ENCODE assay signal across 1 cellular context in the genomic region with DNA sequence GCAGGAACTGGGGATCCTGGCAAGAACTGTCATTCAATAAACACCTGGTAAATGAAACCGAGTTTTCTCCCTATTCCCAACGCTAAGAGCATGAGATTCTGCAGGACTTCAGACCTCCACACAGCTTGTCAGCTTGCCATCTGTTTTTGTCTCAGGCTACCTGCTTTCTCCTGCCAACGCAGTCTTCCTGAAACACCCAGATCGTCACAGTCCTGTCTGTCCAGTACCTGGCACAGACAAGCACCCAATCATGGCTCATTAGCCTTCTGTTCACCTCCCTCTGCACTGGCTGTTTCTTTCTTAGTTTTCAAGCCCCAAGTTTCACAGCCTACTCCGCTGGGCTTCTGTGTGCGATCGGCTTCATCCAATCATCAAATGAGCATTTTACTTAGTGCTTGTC.
TF ChIP-seq lines count a peak whose summit lies in the region.

No MANE protein-coding gene starts in this region.

TF ChIP-seq in HepG2, 621 proteins besides CTCF, POLR2A, EP300 and RAD21:
- no peak for TF ChIP-seq THAP11 (CRISPR knock-in tag; IDR thresholded peaks at IDR 0.05)
- no peak for TF ChIP-seq HINFP (CRISPR knock-in tag; IDR thresholded peaks at IDR 0.05; ENCODE audit: low read depth)
- TF ChIP-seq ZNF878 (CRISPR knock-in tag; IDR thresholded peaks at IDR 0.05): no peak
- no peak for TF ChIP-seq ZFP36L2 (CRISPR knock-in tag; IDR thresholded peaks at IDR 0.05)
- no peak for TF ChIP-seq DPF2 (CRISPR knock-in tag; IDR thresholded peaks at IDR 0.05; ENCODE audit: borderline replicate concordance, low read depth)
- TF ChIP-seq ZFAT (CRISPR knock-in tag; conservative IDR thresholded peaks at IDR 0.05): no peak
- TF ChIP-seq BHLHE40 (IDR thresholded peaks at IDR 0.05; ENCODE audit: low read length): no peak
- no peak for TF ChIP-seq IRX3 (CRISPR knock-in tag; IDR thresholded peaks at IDR 0.05; ENCODE audit: borderline replicate concordance, low read depth)
- no peak for TF ChIP-seq ZNF121 (CRISPR knock-in tag; IDR thresholded peaks at IDR 0.05)
- TF ChIP-seq ZFP36L1 (CRISPR knock-in tag; IDR thresholded peaks at IDR 0.05): no peak
- TF ChIP-seq MAFF (IDR thresholded peaks at IDR 0.05; ENCODE audit: low read depth, low read length): no peak
- TF ChIP-seq ZNF256 (CRISPR knock-in tag; conservative IDR thresholded peaks at IDR 0.05): no peak
- TF ChIP-seq ZNF567 (CRISPR knock-in tag; IDR thresholded peaks at IDR 0.05; ENCODE audit: borderline replicate concordance): no peak
